ENCODE assay signal across 9 cellular contexts in genomic region chr3:48467473-48468267, GRCh38. TPM values are rescaled to one million over a fixed set of nuclear protein-coding genes. Genes with fewer than 3 reads are reported as not detected.
DNase-seq lines count a peak whose midpoint lies in the region; ATAC-seq and TF ChIP-seq lines count a peak whose summit lies in the region.
"Had no signal": no experiment of that assay in that cellular context is flagged by ENCODE, and none has a peak within 500 bp of the region (broad histone marks: within the 10 kb centered on the region; RNA-seq: fewer than 3 reads in every experiment).

No MANE protein-coding gene starts in this region.

- H3K4me2 ChIP-seq in IMR-90 (ENCODE audit: low read depth, low read length): no peak overlapping the region

- H2AK9ac ChIP-seq in IMR-90 (replicated peaks; ENCODE audit: low read depth, low read length, poor library complexity): peak overlapping the region; percentile 89

- peaks cover 65% of the 10 kb centered on the region for H3K79me2 ChIP-seq in ACC112 (ENCODE audit: control insufficient read depth, insufficient read depth, low read length, unreplicated experiment)

- no peak overlapping the region for H4K5ac ChIP-seq in IMR-90 (ENCODE audit: low read depth, low read length)

- H3K9me3 ChIP-seq in IMR-90 (ENCODE audit: control insufficient read depth, insufficient read depth, low read length): no peaks in the 10 kb centered on the region

- ATAC-seq in IMR-90 (ENCODE audit: low read depth) (no peak), GM18511 (IDR thresholded peaks at IDR 0.05; ENCODE audit: unreplicated experiment) (no peak)
- no peak for ATAC-seq in natural killer cell treated with Interleukin-12 subunit alpha and Interleukin-12 subunit beta and Interleukin-15 and Interleukin-18, amount 100 ng/mL, for 72 hours

- H3K36me3 Mint-ChIP-seq in natural killer cell treated with Interleukin-12 subunit alpha and Interleukin-12 subunit beta and Interleukin-15 and Interleukin-18, amount 100 ng/mL, for 72 hours: no peaks in the 10 kb centered on the region

- H3K4me1 ChIP-seq in ACC112 (ENCODE audit: control insufficient read depth, insufficient read depth, low read length, unreplicated experiment) (peaks cover 56% of the 10 kb centered on the region), IMR-90 (ENCODE audit: control insufficient read depth, insufficient read depth, low read length) (peaks cover 22% of the 10 kb centered on the region)

- H3K9me1 ChIP-seq in IMR-90 (ENCODE audit: insufficient read depth, low read length): peaks cover 8% of the 10 kb centered on the region; the same call in 1 of the 2 replicates

- H3K9ac ChIP-seq in IMR-90 (ENCODE audit: low read depth, low read length): no peak overlapping the region

- peak overlapping the region; percentile 53 for H3K4ac ChIP-seq in IMR-90 (ENCODE audit: low read depth, low read length)

- dilution Hi-C loops in IMR-90 (cut with HindIII; ENCODE audit: low sequenced_read_pairs, unreplicated experiment): no loop called here

- no peak for TF ChIP-seq POLR2A in IMR-90 (IDR thresholded peaks at IDR 0.05; ENCODE audit: low read depth, low read length)

- no CpG with 5 or more reads among the region's 7 CpGs for WGBS in IMR-90 (ENCODE audit: extremely low coverage in 2 of 2, insufficient read length in 1 of 2), 2 experiments

- no peaks in the 10 kb centered on the region; the same call in 1 of the 2 replicates for H3K36me3 ChIP-seq in ACC112 (ENCODE audit: insufficient read depth, low read length)
- peaks cover 34% of the 10 kb centered on the region for H3K36me3 ChIP-seq in IMR-90 (ENCODE audit: control insufficient read depth, insufficient read depth, low read length)

- CTCF ChIA-PET in IMR-90 (lab: Yijun Ruan, JAX): no interaction called here

- no peak for TF ChIP-seq CTCF in IMR-90 (conservative IDR thresholded peaks at IDR 0.05; ENCODE audit: low read depth, low read length)

- intact Hi-C loops in IMR-90 (cut with micrococcal nuclease): loop anchor here (5.0 kb wide), 1 partner anchor 220 kb away; the partner anchor contains the start of gene NCKIPSD

- no peak overlapping the region for H2BK120ac ChIP-seq in IMR-90 (ENCODE audit: low read depth, low read length)

- H3K27ac ChIP-seq in ACC112 (ENCODE audit: low read depth, low read length) (peak overlapping the region; percentile 97), IMR-90 (ENCODE audit: insufficient read depth, low read length) (peak overlapping the region; percentile 92)

- no peak overlapping the region for H3K18ac ChIP-seq in IMR-90 (ENCODE audit: low read depth, low read length)

- no peaks in the 10 kb centered on the region for H3K9me3 Mint-ChIP-seq in natural killer cell treated with Interleukin-12 subunit alpha and Interleukin-12 subunit beta and Interleukin-15 and Interleukin-18, amount 100 ng/mL, for 72 hours

- H4K8ac ChIP-seq in IMR-90 (ENCODE audit: low read depth in 2 of 2, low read length in 2 of 2): peak overlapping the region in 1 of 2 experiments; percentile 97; a peak in 1 of 4 replicates

- H3K4me3 Mint-ChIP-seq in natural killer cell treated with Interleukin-12 subunit alpha and Interleukin-12 subunit beta and Interleukin-15 and Interleukin-18, amount 100 ng/mL, for 72 hours: peak overlapping the region; percentile 92

- no peaks in the 10 kb centered on the region for H3K27me3 ChIP-seq in ACC112 (ENCODE audit: insufficient read depth, low read length)
- H3K27me3 ChIP-seq in IMR-90 (ENCODE audit: control insufficient read depth, insufficient read depth, low read length): no peaks in the 10 kb centered on the region

- no peaks in the 10 kb centered on the region for H3K27me3 Mint-ChIP-seq in natural killer cell treated with Interleukin-12 subunit alpha and Interleukin-12 subunit beta and Interleukin-15 and Interleukin-18, amount 100 ng/mL, for 72 hours

- peak overlapping the region; percentile 96 to 100 for H3K27ac Mint-ChIP-seq in natural killer cell treated with Interleukin-12 subunit alpha and Interleukin-12 subunit beta and Interleukin-15 and Interleukin-18, amount 100 ng/mL, for 72 hours

- DNase-seq in IMR-90: no peak
- peak; percentile 44 for DNase-seq in cerebellum (ENCODE audit: low spot score)
- no peak for DNase-seq in natural killer cell treated with Interleukin-12 subunit alpha and Interleukin-12 subunit beta and Interleukin-15 and Interleukin-18, amount 100 ng/mL, for 72 hours (ENCODE audit: low spot score)
- no peak for DNase-seq in cortex of kidney (lab: John Stamatoyannopoulos, UW)
- no peak for DNase-seq in RKO (ENCODE audit: low spot score)
- DNase-seq in HCEC 1CT: no peak
- DNase-seq: effector CD4-positive, alpha-beta T cell had no signal

- peak overlapping the region; percentile 21; the same call in 1 of the 2 replicates for H4K91ac ChIP-seq in IMR-90 (ENCODE audit: insufficient read depth, low read depth, low read length)

- POLR2A ChIA-PET in IMR-90 (lab: Charles Lee; ENCODE audit: unreplicated experiment): no interaction called here

- H3K14ac ChIP-seq in IMR-90 (replicated peaks; ENCODE audit: low read depth, low read length): no peak overlapping the region

- peak overlapping the region; percentile 98 for H2BK5ac ChIP-seq in IMR-90 (ENCODE audit: low read depth, low read length, poor library complexity, severe bottlenecking)

- no peak overlapping the region for H2AFZ ChIP-seq in ACC112 (ENCODE audit: low read length, unreplicated experiment)
- no peak overlapping the region for H2AFZ ChIP-seq in IMR-90 (replicated peaks; ENCODE audit: low read length, poor library complexity)

- H3K23ac ChIP-seq in IMR-90 (ENCODE audit: low read depth, low read length): peak overlapping the region; percentile 66

- peak overlapping the region; percentile 93 for H2AK5ac ChIP-seq in IMR-90 (ENCODE audit: low read depth, low read length)

- no peak for TF ChIP-seq RAD21 in IMR-90 (IDR thresholded peaks at IDR 0.05; ENCODE audit: low read length)

- H4K20me1 ChIP-seq in IMR-90 (ENCODE audit: insufficient read depth, low read length): no peaks in the 10 kb centered on the region; the same call in 1 of the 2 replicates

- no TSS peak for BruUV-seq in IMR-90 (replicated peaks; lab: Mats Ljungman, UMichigan)

- H3K79me1 ChIP-seq in IMR-90 (ENCODE audit: low read depth in 1 of 2, low read length in 2 of 2): peaks cover 2 to 59% of the 10 kb centered on the region in 2 experiments; a peak in 3 of 4 replicates

- no peak overlapping the region for H3K56ac ChIP-seq in IMR-90 (ENCODE audit: extremely low read depth, insufficient read depth, low read length)

- H2BK20ac ChIP-seq in IMR-90 (ENCODE audit: low read depth, low read length): no peak overlapping the region

- in situ Hi-C loops in IMR-90 (cut with MboI; ENCODE audit: low sequenced_read_pairs): loop anchor here (5.0 to 10.0 kb wide), 2 partner anchors 90 to 197 kb away; partner anchors contain the start of genes CELSR3 and PFKFB4

- H3K4me1 Mint-ChIP-seq in natural killer cell treated with Interleukin-12 subunit alpha and Interleukin-12 subunit beta and Interleukin-15 and Interleukin-18, amount 100 ng/mL, for 72 hours (ENCODE audit: low read depth in 2 of 2): peaks cover 39 to 41% of the 10 kb centered on the region in 2 donors

- H3K4me3 ChIP-seq in ACC112 (ENCODE audit: low read depth, low read length) (peak overlapping the region; percentile 84), IMR-90 (ENCODE audit: insufficient read depth, low read depth, low read length) (no peak overlapping the region)

- H2BK15ac ChIP-seq in IMR-90 (ENCODE audit: low read depth, low read length): no peak overlapping the region

TF ChIP-seq in IMR-90, 13 proteins besides CTCF, POLR2A, EP300 and RAD21 (continues in another document):
- TF ChIP-seq MXI1 (IDR thresholded peaks at IDR 0.05; ENCODE audit: borderline replicate concordance, low read depth, low read length) (no peak), RFX5 (IDR thresholded peaks at IDR 0.05; ENCODE audit: low read depth, low read length) (no peak), RCOR1 (IDR thresholded peaks at IDR 0.05; ENCODE audit: insufficient replicate concordance, low read length) (no peak), NFE2L2 (IDR thresholded peaks at IDR 0.05; ENCODE audit: low read depth, low read length) (no peak), MAFK (IDR thresholded peaks at IDR 0.05; ENCODE audit: low read depth, low read length) (no peak)

RNA-seq across cellular contexts. Expression of gene ATRIP, which starts 21.1 kb away (rescaled TPM):
- total RNA-seq in IMR-90 (2012; rRNA removed) (7.2 and 10.8 TPM in 2 replicates), cerebellum (7.3 TPM)
- 6.8 and 7.2 TPM in 2 replicates for polyA plus RNA-seq in IMR-90 (2012; rRNA removed)
- 3.8 and 4.0 TPM in 2 replicates for polyA plus RNA-seq in IMR-90 (2012; cell fraction: cytosol; rRNA removed)
- 8.2 and 14.4 TPM in 2 replicates for polyA plus RNA-seq in IMR-90 (2012; cell fraction: nucleus; rRNA removed; ENCODE audit: low replicate concordance)
- 10 to 100 TPM; 14.0 to 26.2 TPM for total RNA-seq in natural killer cell treated with Interleukin-12 subunit alpha and Interleukin-12 subunit beta and Interleukin-15 and Interleukin-18, amount 100 ng/mL, for 72 hours

RNA-seq across cellular contexts. Expression of gene TMA7, which starts 27.6 kb away (rescaled TPM):
- total RNA-seq in IMR-90 (2012; rRNA removed) (81.9 and 131 TPM in 2 replicates), cerebellum (83.0 TPM)
- 220 and 240 TPM in 2 replicates for polyA plus RNA-seq in IMR-90 (2012; rRNA removed)
- polyA plus RNA-seq in IMR-90 (2012; cell fraction: cytosol; rRNA removed): 76.2 and 162 TPM in 2 replicates
- polyA plus RNA-seq in IMR-90 (2012; cell fraction: nucleus; rRNA removed; ENCODE audit: low replicate concordance): 19.3 and 97.5 TPM in 2 replicates
- 100 to 1,000 TPM; 202 to 217 TPM for total RNA-seq in natural killer cell treated with Interleukin-12 subunit alpha and Interleukin-12 subunit beta and Interleukin-15 and Interleukin-18, amount 100 ng/mL, for 72 hours

RNA-seq across cellular contexts. Expression of gene CCDC51, which starts 27.8 kb away (rescaled TPM):
- total RNA-seq in IMR-90 (2012; rRNA removed) (15.3 and 16.1 TPM in 2 replicates), cerebellum (6.0 TPM)
- 11.0 TPM in 2 replicates for polyA plus RNA-seq in IMR-90 (2012; rRNA removed)
- polyA plus RNA-seq in IMR-90 (2012; cell fraction: cytosol; rRNA removed): 11.0 and 14.3 TPM in 2 replicates
- 4.0 and 4.7 TPM in 2 replicates for polyA plus RNA-seq in IMR-90 (2012; cell fraction: nucleus; rRNA removed; ENCODE audit: low replicate concordance)
- 10 to 100 TPM; 13.0 to 23.3 TPM for total RNA-seq in natural killer cell treated with Interleukin-12 subunit alpha and Interleukin-12 subunit beta and Interleukin-15 and Interleukin-18, amount 100 ng/mL, for 72 hours

RNA-seq across cellular contexts. Expression of gene SHISA5, which starts 36.3 kb away (rescaled TPM):
- total RNA-seq in IMR-90 (2012; rRNA removed) (82.3 and 88.6 TPM in 2 replicates), cerebellum (39.5 TPM)
- 162 and 181 TPM in 2 replicates for polyA plus RNA-seq in IMR-90 (2012; rRNA removed)
- 139 and 294 TPM in 2 replicates for polyA plus RNA-seq in IMR-90 (2012; cell fraction: cytosol; rRNA removed)
- 81.3 and 139 TPM in 2 replicates for polyA plus RNA-seq in IMR-90 (2012; cell fraction: nucleus; rRNA removed; ENCODE audit: low replicate concordance)
- 100 to 1,000 TPM in 1 of 2 donors, 10 to 100 TPM in 1; 88.4 to 126 TPM for total RNA-seq in natural killer cell treated with Interleukin-12 subunit alpha and Interleukin-12 subunit beta and Interleukin-15 and Interleukin-18, amount 100 ng/mL, for 72 hours

RNA-seq across cellular contexts. Expression of gene PLXNB1, which starts 37.8 kb away (rescaled TPM):
- total RNA-seq in IMR-90 (2012; rRNA removed): 5.2 and 9.2 TPM in 2 replicates
- 25.3 and 27.0 TPM in 2 replicates for polyA plus RNA-seq in IMR-90 (2012; rRNA removed)
- 11.3 and 16.3 TPM in 2 replicates for polyA plus RNA-seq in IMR-90 (2012; cell fraction: cytosol; rRNA removed)
- 156 and 317 TPM in 2 replicates for polyA plus RNA-seq in IMR-90 (2012; cell fraction: nucleus; rRNA removed; ENCODE audit: low replicate concordance)
- total RNA-seq in cerebellum: 85.4 TPM
- 1 to 10 TPM; 5.9 to 9.6 TPM for total RNA-seq in natural killer cell treated with Interleukin-12 subunit alpha and Interleukin-12 subunit beta and Interleukin-15 and Interleukin-18, amount 100 ng/mL, for 72 hours
